8 cellular contexts compared by ENCODE assay signal in genomic region chr12:109461049-109461845, GRCh38. TPM values are rescaled to one million over a fixed set of nuclear protein-coding genes. Genes with fewer than 3 reads are reported as not detected.
A peak's percentile ranks its signal among the peaks of the same experiment; 100 is the strongest.
DNase-seq lines count a peak whose midpoint lies in the region; ATAC-seq, FAIRE-seq and TF ChIP-seq lines count a peak whose summit lies in the region.

No MANE protein-coding gene starts in this region.

- H3K4me1 Mint-ChIP-seq in neural crest cell: peaks cover 89% of the 10 kb centered on the region

- no peaks in the 10 kb centered on the region for H3K9me2 ChIP-seq in PC-9 (ENCODE audit: insufficient read depth)

- H3K27ac ChIP-seq in PC-9 (peak overlapping the region; percentile 94), endothelial cell of umbilical vein (ENCODE audit: insufficient read depth, low read depth, low read length) (peak overlapping the region; percentile 89)

- H3K9me3 ChIP-seq in PC-9 (ENCODE audit: insufficient read depth, low read depth) (no peaks in the 10 kb centered on the region), endothelial cell of umbilical vein (replicated peaks; ENCODE audit: control insufficient read depth, insufficient read depth, low read length) (no peaks in the 10 kb centered on the region), BE2C (no peaks in the 10 kb centered on the region)

- POLR2A ChIA-PET in PC-9 (lab: Charles Lee; ENCODE audit: unreplicated experiment) (no interaction called here), endothelial cell of umbilical vein (lab: Charles Lee) (interaction anchor here (0.9 kb wide), 1 partner anchor 16 kb away, joined by 3 read pairs; the partner anchor contains the start of genes KCTD10 and UBE3B)

- no peaks in the 10 kb centered on the region for H3K9me1 ChIP-seq in endothelial cell of umbilical vein (replicated peaks; ENCODE audit: control insufficient read depth, extremely low read depth, insufficient read depth, low read length)

- TF ChIP-seq CTCF in GM13976 (IDR thresholded peaks at IDR 0.05; ENCODE audit: borderline replicate concordance, control extremely low read depth, extremely low read depth, insufficient read depth, missing control alignments) (no peak), PC-9 (conservative IDR thresholded peaks at IDR 0.05) (no peak), endothelial cell of umbilical vein (IDR thresholded peaks at IDR 0.05; ENCODE audit: extremely low read depth in 1 of 2, insufficient read depth in 1 of 2, low read depth in 1 of 2, low read length in 2 of 2) (no peak), neural crest cell (conservative IDR thresholded peaks at IDR 0.05) (no peak), BE2C (IDR thresholded peaks at IDR 0.05; ENCODE audit: low read depth, low read length) (no peak)

- dilution Hi-C loops in endothelial cell of umbilical vein (cut with MboI; ENCODE audit: extremely low pct_ligation_motif_present, low sequenced_read_pairs): no loop called here

- peaks cover 46% of the 10 kb centered on the region for H3F3A ChIP-seq in PC-9 (ENCODE audit: insufficient read depth, low read depth)

- peak overlapping the region; percentile 39 for H3K4me3 Mint-ChIP-seq in neural crest cell

- CTCF ChIA-PET in PC-9 (lab: Charles Lee): interaction anchor here (0.9 kb wide), 1 partner anchor 28 kb away, joined by 4 read pairs; no protein-coding TSS in a partner anchor
- CTCF ChIA-PET in endothelial cell of umbilical vein (lab: Charles Lee): interaction anchor here (1.2 to 5.1 kb wide), 7 partner anchors 12 to 58 kb away, joined by 3 to 47 read pairs (median 6); partner anchors contain the start of genes KCTD10 and UBE3B

- H3K9me3 Mint-ChIP-seq in neural crest cell: no peaks in the 10 kb centered on the region

- FAIRE-seq in endothelial cell of umbilical vein (lab: Jason Lieb, UNC): peak; percentile 93

- ATAC-seq in HG03432 (IDR thresholded peaks at IDR 0.05; ENCODE audit: unreplicated experiment) (no peak), HG02759 (IDR thresholded peaks at IDR 0.05; ENCODE audit: unreplicated experiment) (no peak)

- H3K4me2 ChIP-seq in PC-9 (peak overlapping the region; percentile 73), endothelial cell of umbilical vein (ENCODE audit: insufficient read depth, low read length) (peak overlapping the region; percentile 66)

- peaks cover 53% of the 10 kb centered on the region for H3K4me1 ChIP-seq in PC-9 (replicated peaks; ENCODE audit: insufficient read depth)
- peaks cover 72% of the 10 kb centered on the region for H3K4me1 ChIP-seq in endothelial cell of umbilical vein (ENCODE audit: control insufficient read depth, extremely low read depth, insufficient read depth, low read length)
- H3K4me1 ChIP-seq in BE2C: peaks cover 16% of the 10 kb centered on the region

- in situ Hi-C loops in GM13976 (cut with MboI; ENCODE audit: low sequenced_read_pairs, unreplicated experiment): no loop called here

- intact Hi-C loops in PC-9 (cut with micrococcal nuclease; ENCODE audit: unreplicated experiment): no loop called here
- intact Hi-C loops in endothelial cell of umbilical vein (cut with micrococcal nuclease): loop anchor here (5.0 kb wide), 1 partner anchor 609 kb away; no protein-coding TSS in a partner anchor

- peaks cover 10% of the 10 kb centered on the region; the same call in 1 of the 2 replicates for H3K36me3 ChIP-seq in PC-9 (ENCODE audit: low read depth)
- H3K36me3 ChIP-seq in endothelial cell of umbilical vein (ENCODE audit: control insufficient read depth in 2 of 2, extremely low read depth in 1 of 2, insufficient read depth in 2 of 2, low read length in 2 of 2): peaks cover 10 to 26% of the 10 kb centered on the region in 2 experiments
- peaks cover 13% of the 10 kb centered on the region for H3K36me3 ChIP-seq in BE2C

- H2AFZ ChIP-seq in PC-9: no peak overlapping the region
- no peak overlapping the region for H2AFZ ChIP-seq in endothelial cell of umbilical vein (ENCODE audit: low read depth, low read length)

- peaks cover 13% of the 10 kb centered on the region for H3K36me3 Mint-ChIP-seq in neural crest cell (ENCODE audit: low read depth)

- H3K79me2 ChIP-seq in PC-9 (ENCODE audit: low read depth): peaks cover 69% of the 10 kb centered on the region
- peaks cover 74% of the 10 kb centered on the region for H3K79me2 ChIP-seq in endothelial cell of umbilical vein (ENCODE audit: control insufficient read depth, insufficient read depth, low read length)

- no peaks in the 10 kb centered on the region for H3K27me3 ChIP-seq in PC-9 (ENCODE audit: insufficient read depth, low read depth)
- H3K27me3 ChIP-seq in endothelial cell of umbilical vein (ENCODE audit: control insufficient read depth in 2 of 2, insufficient read depth in 2 of 2, low read length in 2 of 2): no peaks in the 10 kb centered on the region
- no peaks in the 10 kb centered on the region for H3K27me3 ChIP-seq in BE2C

- BruUV-seq in PC-9 (replicated peaks; lab: Mats Ljungman, UMichigan) (no TSS peak), endothelial cell of umbilical vein (replicated peaks; lab: Mats Ljungman, UMichigan) (no TSS peak)

- TF ChIP-seq POLR2A in endothelial cell of umbilical vein (IDR thresholded peaks at IDR 0.05; ENCODE audit: low read depth, low read length): no peak

- no peak overlapping the region for H3K4me3 ChIP-seq in PC-9
- H3K4me3 ChIP-seq in endothelial cell of umbilical vein (replicated peaks in 1 of 3; ENCODE audit: insufficient read depth in 1 of 3, low read depth in 1 of 3, low read length in 3 of 3): no peak overlapping the region
- H3K4me3 ChIP-seq in BE2C (ENCODE audit: low read depth, low read length): no peak overlapping the region

- no peaks in the 10 kb centered on the region for H3K27me3 Mint-ChIP-seq in neural crest cell (ENCODE audit: low read depth)

- H3K9ac ChIP-seq in endothelial cell of umbilical vein (replicated peaks; ENCODE audit: extremely low read depth, insufficient read depth, low read length): peak overlapping the region; percentile 40

- peak; percentile 50 for DNase-seq in GM13976 (ENCODE audit: low spot score)
- DNase-seq in PC-9: peak in 1 of 2 experiments; percentile 43
- peak; percentile 64 for DNase-seq in endothelial cell of umbilical vein (ENCODE audit: low read depth, low spot score)
- DNase-seq in neural crest cell (ENCODE audit: low read depth, low spot score): no peak
- no peak for DNase-seq in NCI-H345 treated with DMSO at 0.1 percent for 48 hours (lab: John Stamatoyannopoulos, UW; ENCODE audit: unreplicated experiment)
- DNase-seq in BE2C: no peak

- H3K27ac Mint-ChIP-seq in neural crest cell (ENCODE audit: unreplicated experiment): peak overlapping the region; percentile 88

- H4K20me1 ChIP-seq in PC-9 (ENCODE audit: insufficient read depth) (peaks cover 8% of the 10 kb centered on the region; the same call in 1 of the 2 replicates), endothelial cell of umbilical vein (replicated peaks; ENCODE audit: control insufficient read depth, extremely low read depth, insufficient read depth, low read length) (no peaks in the 10 kb centered on the region)

TF ChIP-seq in endothelial cell of umbilical vein, 7 proteins besides CTCF, POLR2A, EP300 and RAD21:
- peak; percentile 21 for TF ChIP-seq FOS (IDR thresholded peaks at IDR 0.05; ENCODE audit: borderline replicate concordance, insufficient read depth, low read length)
- no peak for TF ChIP-seq GATA2 (IDR thresholded peaks at IDR 0.05; ENCODE audit: insufficient read depth, insufficient read length, low read depth, low read length)
- TF ChIP-seq POLR2AphosphoS5 (IDR thresholded peaks at IDR 0.05; ENCODE audit: insufficient read depth, low read depth, low read length): peak; percentile 68

RNA-seq across cellular contexts. Expression of gene KCTD10, which starts 15.9 kb away (rescaled TPM):
- total RNA-seq in PC-9 (2021) (37.4 and 45.9 TPM in 2 replicates), endothelial cell of umbilical vein (92.8 and 101 TPM in 2 replicates), neural crest cell (58.4 and 66.4 TPM in 2 replicates)
- polyA plus RNA-seq in endothelial cell of umbilical vein: 105 and 112 TPM in 2 replicates
- polyA plus RNA-seq in endothelial cell of umbilical vein (2011; cell fraction: cytosol; rRNA removed): 69.4 and 77.1 TPM in 2 replicates
- polyA plus RNA-seq in endothelial cell of umbilical vein (2011; cell fraction: nucleus; rRNA removed): 129 and 139 TPM in 2 replicates
- polyA plus RNA-seq in endothelial cell of umbilical vein (2012): 61.2 and 64.9 TPM in 2 replicates
- 301 and 328 TPM in 2 replicates for polyA minus RNA-seq in endothelial cell of umbilical vein
- 24.1 TPM for polyA minus RNA-seq in endothelial cell of umbilical vein (2011; cell fraction: cytosol; rRNA and poly(A)+ RNA removed)
- polyA minus RNA-seq in endothelial cell of umbilical vein (2011; cell fraction: nucleus; rRNA and poly(A)+ RNA removed): 140 and 147 TPM in 2 replicates
- polyA plus RNA-seq in BE2C (2012; ENCODE audit: insufficient read depth, insufficient read length, low read depth): 69.5 TPM

RNA-seq across cellular contexts. Expression of gene UBE3B, which starts 16.2 kb away (rescaled TPM):
- 45.4 and 48.0 TPM in 2 replicates for total RNA-seq in PC-9 (2021)
- total RNA-seq in endothelial cell of umbilical vein: 32.7 and 40.8 TPM in 2 replicates
- polyA plus RNA-seq in endothelial cell of umbilical vein: 23.8 and 24.9 TPM in 2 replicates
- polyA plus RNA-seq in endothelial cell of umbilical vein (2011; cell fraction: cytosol; rRNA removed): 21.9 and 25.3 TPM in 2 replicates
- 63.7 and 64.5 TPM in 2 replicates for polyA plus RNA-seq in endothelial cell of umbilical vein (2011; cell fraction: nucleus; rRNA removed)
- polyA plus RNA-seq in endothelial cell of umbilical vein (2012): 22.6 and 22.7 TPM in 2 replicates
- 70.4 and 81.6 TPM in 2 replicates for polyA minus RNA-seq in endothelial cell of umbilical vein
- polyA minus RNA-seq in endothelial cell of umbilical vein (2011; cell fraction: cytosol; rRNA and poly(A)+ RNA removed): 14.2 TPM
- 35.0 and 48.9 TPM in 2 replicates for polyA minus RNA-seq in endothelial cell of umbilical vein (2011; cell fraction: nucleus; rRNA and poly(A)+ RNA removed)
- total RNA-seq in neural crest cell: 35.9 and 38.7 TPM in 2 replicates
- polyA plus RNA-seq in BE2C (2012; ENCODE audit: insufficient read depth, insufficient read length, low read depth): 31.0 TPM

Comparison
In these comparisons a context has a peak if more than half of its experiments do, and no peak if none do; other contexts are left out.
1. DNase-seq: peak in GM13976 (single experiment) and endothelial cell of umbilical vein (single experiment); none in neural crest cell (single experiment), NCI-H345 treated with DMSO at 0.1 percent for 48 hours (single experiment) and BE2C (single experiment).